Comparison of ENCODE assay signal across 8 cellular contexts in the genomic region with DNA sequence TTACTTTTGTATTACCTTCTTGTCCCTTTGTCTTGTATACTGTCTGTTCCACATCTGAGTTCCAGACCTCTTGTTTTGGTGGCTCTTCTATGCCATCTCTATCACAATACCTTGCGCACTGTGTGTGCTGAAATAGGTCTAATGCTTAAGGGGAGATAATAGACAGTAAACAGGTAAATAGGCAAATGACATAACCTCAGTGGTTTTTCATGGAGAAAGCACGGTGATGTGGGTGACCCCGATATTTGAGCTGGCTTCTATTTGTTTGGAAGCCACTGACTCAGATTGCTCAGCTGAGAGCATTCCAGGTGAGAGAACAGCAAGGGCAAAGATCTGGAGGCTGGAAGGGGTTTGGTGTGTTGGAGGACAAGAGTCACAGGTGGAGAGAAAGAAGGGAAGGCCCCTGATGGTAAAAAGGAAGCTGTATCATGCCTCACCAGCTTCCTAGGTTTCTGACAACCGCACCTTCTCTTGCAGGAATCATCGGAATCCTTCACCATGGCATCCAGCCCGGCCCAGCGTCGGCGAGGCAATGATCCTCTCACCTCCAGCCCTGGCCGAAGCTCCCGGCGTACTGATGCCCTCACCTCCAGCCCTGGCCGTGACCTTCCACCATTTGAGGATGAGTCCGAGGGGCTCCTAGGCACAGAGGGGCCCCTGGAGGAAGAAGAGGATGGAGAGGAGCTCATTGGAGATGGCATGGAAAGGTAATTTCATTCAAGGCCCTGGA. TPM values are rescaled to one million over a fixed set of nuclear protein-coding genes. Genes with fewer than 3 reads are reported as not detected.
DNase-seq lines count a peak whose midpoint lies in the region; ATAC-seq and TF ChIP-seq lines count a peak whose summit lies in the region.

No MANE protein-coding gene starts in this region.

- H3K27me3 ChIP-seq in upper lobe of right lung: no peaks in the 10 kb centered on the region

- H3K4me1 Mint-ChIP-seq in activated naive CD4-positive, alpha-beta T cell treated with anti-CD3 and anti-CD28 coated beads, Interleukin-2, amount 10 ng/mL, durations not matched to agents 7 days and 5 days: peaks cover 54% of the 10 kb centered on the region

- H3K9me3 ChIP-seq in upper lobe of right lung: no peaks in the 10 kb centered on the region

- peak overlapping the region; percentile 75 for H3K4me3 ChIP-seq in upper lobe of right lung

- intact Hi-C loops in upper lobe of right lung (cut with DNase I): no loop called here

- H3K4me1 ChIP-seq in upper lobe of right lung: peaks cover 11% of the 10 kb centered on the region

- TF ChIP-seq CTCF in upper lobe of right lung (IDR thresholded peaks at IDR 0.05): no peak

- H3K36me3 Mint-ChIP-seq in activated naive CD4-positive, alpha-beta T cell treated with anti-CD3 and anti-CD28 coated beads, Interleukin-2, amount 10 ng/mL, durations not matched to agents 7 days and 5 days: peaks cover 30% of the 10 kb centered on the region
- peaks cover 30 to 44% of the 10 kb centered on the region in 2 donors for H3K36me3 Mint-ChIP-seq in activated naive CD4-positive, alpha-beta T cell treated with anti-CD3 and anti-CD28 coated beads, Interleukin-2, amount 50 U/mL, for 72 hours

- peak overlapping the region; percentile 87 for H3K27ac Mint-ChIP-seq in activated naive CD4-positive, alpha-beta T cell treated with anti-CD3 and anti-CD28 coated beads, Interleukin-2, amount 10 ng/mL, durations not matched to agents 7 days and 5 days
- peak overlapping the region; percentile 93 to 99 for H3K27ac Mint-ChIP-seq in activated naive CD4-positive, alpha-beta T cell treated with anti-CD3 and anti-CD28 coated beads, Interleukin-2, amount 50 U/mL, for 72 hours

- H3K4me3 Mint-ChIP-seq in activated naive CD4-positive, alpha-beta T cell treated with anti-CD3 and anti-CD28 coated beads, Interleukin-2, amount 10 ng/mL, durations not matched to agents 7 days and 5 days: peak overlapping the region; percentile 83

- no peak for DNase-seq in activated naive CD4-positive, alpha-beta T cell treated with anti-CD3 and anti-CD28 coated beads, Interleukin-2, amount 10 ng/mL, durations not matched to agents 7 days and 5 days
- DNase-seq in activated naive CD4-positive, alpha-beta T cell treated with anti-CD3 and anti-CD28 coated beads, Interleukin-2, amount 50 U/mL, for 16 hours: no peak
- DNase-seq in activated naive CD4-positive, alpha-beta T cell treated with anti-CD3 and anti-CD28 coated beads, Interleukin-2, amount 50 U/mL, for 72 hours (ENCODE audit: low spot score in 2 of 2): no peak
- DNase-seq in left kidney (ENCODE audit: low read depth, low spot score) (peak; percentile 53), upper lobe of right lung (no peak), NCI-H2227 (lab: John Stamatoyannopoulos, UW; ENCODE audit: unreplicated experiment) (no peak), LoVo (ENCODE audit: low spot score) (no peak)

- no peaks in the 10 kb centered on the region for H3K27me3 Mint-ChIP-seq in activated naive CD4-positive, alpha-beta T cell treated with anti-CD3 and anti-CD28 coated beads, Interleukin-2, amount 10 ng/mL, durations not matched to agents 7 days and 5 days

- no peak for ATAC-seq in activated naive CD4-positive, alpha-beta T cell treated with anti-CD3 and anti-CD28 coated beads, Interleukin-2, amount 50 U/mL, for 72 hours
- ATAC-seq in upper lobe of right lung (no peak), HG03565 (IDR thresholded peaks at IDR 0.05; ENCODE audit: unreplicated experiment) (no peak)

- H3K9me3 Mint-ChIP-seq in activated naive CD4-positive, alpha-beta T cell treated with anti-CD3 and anti-CD28 coated beads, Interleukin-2, amount 10 ng/mL, durations not matched to agents 7 days and 5 days: no peaks in the 10 kb centered on the region
- no peaks in the 10 kb centered on the region for H3K9me3 Mint-ChIP-seq in activated naive CD4-positive, alpha-beta T cell treated with anti-CD3 and anti-CD28 coated beads, Interleukin-2, amount 50 U/mL, for 72 hours

- H3K36me3 ChIP-seq in upper lobe of right lung: no peaks in the 10 kb centered on the region

- CTCF ChIA-PET in activated naive CD4-positive, alpha-beta T cell treated with anti-CD3 and anti-CD28 coated beads, Interleukin-2, amount 10 ng/mL, durations not matched to agents 7 days and 5 days (lab: Charles Lee): interaction anchor here (0.8 to 1.6 kb wide), 3 partner anchors 12 to 27 kb away, joined by 4 to 8 read pairs (median 5); no protein-coding TSS in a partner anchor

- peak overlapping the region; percentile 65 for H3K27ac ChIP-seq in upper lobe of right lung

RNA-seq across cellular contexts. Expression of gene MCM2, which starts 0.8 kb away (rescaled TPM):
- total RNA-seq in activated naive CD4-positive, alpha-beta T cell treated with anti-CD3 and anti-CD28 coated beads, Interleukin-2, amount 50 U/mL, for 72 hours: 100 to 1,000 TPM; 172 to 245 TPM
- 4.8 TPM for total RNA-seq in upper lobe of right lung

RNA-seq across cellular contexts. Expression of gene TPRA1, which starts 8.5 kb away (rescaled TPM):
- 10 to 100 TPM; 26.0 to 31.3 TPM for total RNA-seq in activated naive CD4-positive, alpha-beta T cell treated with anti-CD3 and anti-CD28 coated beads, Interleukin-2, amount 50 U/mL, for 72 hours
- total RNA-seq in upper lobe of right lung: 40.6 TPM

RNA-seq across cellular contexts. Expression of gene PODXL2, which starts 30.0 kb away (rescaled TPM):
- 1 to 10 TPM in 1 of 2 donors, under 1 TPM in 1; 0.43 to 1.8 TPM for total RNA-seq in activated naive CD4-positive, alpha-beta T cell treated with anti-CD3 and anti-CD28 coated beads, Interleukin-2, amount 50 U/mL, for 72 hours
- 3.7 TPM for total RNA-seq in upper lobe of right lung

Comparison
In these comparisons a context has a peak if more than half of its experiments do, and no peak if none do; other contexts are left out.
1. RNA of gene MCM2, which starts 0.8 kb away (total RNA-seq): 172 to 245 TPM in activated naive CD4-positive, alpha-beta T cell treated with anti-CD3 and anti-CD28 coated beads, Interleukin-2, amount 50 U/mL, for 72 hours; 4.8 TPM in upper lobe of right lung (single experiment); every median in the first group is over 10 times any median in the second.